In genomic region chr17:74203439-74204240, GRCh38 we compare ENCODE assay signal across 8 cellular contexts. TPM values are rescaled to one million over a fixed set of nuclear protein-coding genes. Genes with fewer than 3 reads are reported as not detected.
DNase-seq lines count a peak whose midpoint lies in the region; ATAC-seq and TF ChIP-seq lines count a peak whose summit lies in the region.

Gene RPL38 (plus strand): TSS chr17:74203678. CDS start chr17:74203956, 278 bp downstream.

- intact Hi-C loops in activated CD4-positive, alpha-beta T cell treated with anti-CD3 and anti-CD28 coated beads for 36 hours (cut with DNase I, micrococcal nuclease), result loop anchor here in 1 of 2 experiments (1.0 to 5.0 kb wide), 7 partner anchors 10 to 971 kb away; partner anchors contain the start of genes FDXR, NHERF1 and TTYH2

- H3K9me3 Mint-ChIP-seq in activated CD4-positive, alpha-beta T cell treated with anti-CD3 and anti-CD28 coated beads for 36 hours (ENCODE audit: low read depth), result no peaks in the 10 kb centered on the region

- H3K36me3 Mint-ChIP-seq in activated CD4-positive, alpha-beta T cell treated with anti-CD3 and anti-CD28 coated beads for 36 hours (ENCODE audit: low read depth), result peaks cover 47% of the 10 kb centered on the region

- CTCF ChIA-PET in activated CD4-positive, alpha-beta T cell treated with anti-CD3 and anti-CD28 coated beads for 36 hours (lab: Charles Lee), result interaction anchor here (0.6 to 6.4 kb wide), 5 partner anchors 9 to 980 kb away, joined by 3 to 54 read pairs (median 4); partner anchors contain the start of gene TTYH2

- POLR2A ChIA-PET in activated CD4-positive, alpha-beta T cell treated with anti-CD3 and anti-CD28 coated beads for 36 hours (lab: Charles Lee), result interaction anchor here (1.0 to 1.5 kb wide), 3 partner anchors 9 to 191 kb away, joined by 3 to 6 read pairs (median 3); partner anchors contain the start of gene TTYH2

- peak; percentile 96 for TF ChIP-seq CTCF in AG09319 (IDR thresholded peaks at IDR 0.05; ENCODE audit: low read depth, low read length)
- peak; percentile 95 for TF ChIP-seq CTCF in choroid plexus epithelial cell (conservative IDR thresholded peaks at IDR 0.05; ENCODE audit: low read depth, low read length)

- H3K27ac Mint-ChIP-seq in activated CD4-positive, alpha-beta T cell treated with anti-CD3 and anti-CD28 coated beads for 36 hours, result peak within 1 kb of the TSS; percentile 100

- peaks cover 11% of the 10 kb centered on the region for H3K27me3 Mint-ChIP-seq in activated CD4-positive, alpha-beta T cell treated with anti-CD3 and anti-CD28 coated beads for 36 hours

- in situ Hi-C loops in GM18951 (cut with MboI; ENCODE audit: low sequenced_read_pairs, unreplicated experiment), result no loop called here

- peak; percentile 95 for TF ChIP-seq POLR2A in GM18951 (IDR thresholded peaks at IDR 0.05; ENCODE audit: extremely low read depth, insufficient read depth, insufficient read length)

- peaks cover 44% of the 10 kb centered on the region for H3K4me1 Mint-ChIP-seq in activated CD4-positive, alpha-beta T cell treated with anti-CD3 and anti-CD28 coated beads for 36 hours

- DNase-seq in AG09319 (ENCODE audit: extremely low read depth, low read depth), result peak; percentile 93
- DNase-seq in NCI-H510A treated with DMSO at 0.1 percent for 48 hours (lab: John Stamatoyannopoulos, UW), result peak; percentile 98
- DNase-seq in activated CD4-positive, alpha-beta T cell treated with anti-CD3 and anti-CD28 coated beads for 36 hours, result peak; percentile 98
- peak; percentile 99 for DNase-seq in choroid plexus epithelial cell (ENCODE audit: low read depth)
- peak; percentile 95 for DNase-seq in kidney glomerular epithelial cell (lab: John Stamatoyannopoulos, UW)
- peak; percentile 89 to 95 for DNase-seq in stimulated activated CD4-positive, alpha-beta T cell treated with anti-CD3 and anti-CD28 coated beads, Interleukin-1b, Interleukin-23, amount 100 ng/mL, for 1 hour (ENCODE audit: low read depth in 2 of 2)

- peak within 1 kb of the TSS; percentile 98 for H3K4me3 ChIP-seq in choroid plexus epithelial cell (ENCODE audit: low read depth, low read length)

- H3K4me3 Mint-ChIP-seq in activated CD4-positive, alpha-beta T cell treated with anti-CD3 and anti-CD28 coated beads for 36 hours, result peak within 1 kb of the TSS; percentile 100

- ATAC-seq in HG03354 (IDR thresholded peaks at IDR 0.05; ENCODE audit: poor library complexity, severe bottlenecking, unreplicated experiment), result peak; percentile 80
- ATAC-seq in activated CD4-positive, alpha-beta T cell treated with anti-CD3 and anti-CD28 coated beads for 36 hours, result peak; percentile 83

RNA-seq across cellular contexts. Expression of gene RPL38, which starts in this region (rescaled TPM):
- 1,000 to 10,000 TPM; 1,648 to 1,818 TPM for total RNA-seq in activated CD4-positive, alpha-beta T cell treated with anti-CD3 and anti-CD28 coated beads for 36 hours

Comparison
In these comparisons a context has a peak if more than half of its experiments do, and no peak if none do; other contexts are left out.
1. Peak in every context shown above with its lines: DNase-seq, ATAC-seq and H3K4me3 ChIP-seq.